Comparison of ENCODE assay signal across 22 cellular contexts in the genomic region with DNA sequence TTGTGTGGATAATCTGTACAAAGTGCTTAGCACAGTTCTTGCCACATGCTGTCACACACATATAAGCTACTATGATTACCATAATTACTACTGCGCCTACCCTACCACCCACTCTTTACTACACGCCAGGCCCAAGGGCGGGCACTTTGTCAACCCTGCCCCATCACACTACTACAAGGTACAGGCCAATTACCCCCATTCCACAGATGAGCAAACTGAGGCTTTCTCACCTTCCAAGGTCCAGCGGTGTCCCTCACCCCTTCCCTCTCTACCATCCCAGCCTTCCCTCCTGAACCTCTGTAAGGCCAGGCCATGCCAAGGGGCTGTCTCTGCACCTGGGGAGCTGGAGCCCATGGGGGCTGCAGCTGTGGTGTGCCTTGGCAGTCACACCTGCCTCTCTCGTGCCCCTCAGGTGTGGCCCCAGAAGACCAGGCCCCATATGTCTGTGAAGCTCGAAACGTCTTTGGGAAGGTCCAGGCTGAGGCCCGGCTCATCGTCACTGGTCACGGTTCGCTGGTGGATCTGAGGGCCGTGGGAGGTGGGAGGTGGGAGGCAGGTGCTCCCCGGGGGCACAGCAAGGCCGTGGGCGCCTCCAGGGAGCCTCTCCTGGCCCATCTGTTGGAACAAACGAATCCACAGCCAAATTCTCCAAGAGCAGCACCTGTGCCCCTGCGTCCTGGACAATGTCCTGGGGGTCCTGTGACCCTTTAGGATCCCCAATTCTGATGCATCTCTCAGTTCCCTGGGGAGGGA. TPM values are rescaled to one million over a fixed set of nuclear protein-coding genes. Genes with fewer than 3 reads are reported as not detected.
DNase-seq lines count a peak whose midpoint lies in the region; ATAC-seq and TF ChIP-seq lines count a peak whose summit lies in the region.
"Had no signal": no experiment of that assay in that cellular context is flagged by ENCODE, and none has a peak within 500 bp of the region (broad histone marks: within the 10 kb centered on the region; RNA-seq: fewer than 3 reads in every experiment).

No MANE protein-coding gene starts in this region.

- H3K27ac Mint-ChIP-seq in WTC11: no peak overlapping the region
- no peak overlapping the region for H3K27ac Mint-ChIP-seq in activated T-helper 1 cell treated with anti-CD3 and anti-CD28 coated beads, Interleukin-12 subunit alpha, Interleukin-12 subunit beta, Interleukin-2, Interleukin-4 antibody, amounts not matched to agents 30 ng/mL and 10 ng/mL and 1 ng/mL, durations not matched to agents 14 hours and 24 hours and 36 hours
- H3K27ac Mint-ChIP-seq: CD14-positive monocyte had no signal

- no peaks in the 10 kb centered on the region for H3K9me3 Mint-ChIP-seq in WTC11
- H3K9me3 Mint-ChIP-seq in activated T-helper 1 cell treated with anti-CD3 and anti-CD28 coated beads, Interleukin-12 subunit alpha, Interleukin-12 subunit beta, Interleukin-2, Interleukin-4 antibody, amounts not matched to agents 30 ng/mL and 10 ng/mL and 1 ng/mL, durations not matched to agents 14 hours and 24 hours and 36 hours: no peaks in the 10 kb centered on the region

- no peak overlapping the region for H3K4me3 ChIP-seq in BLaER1 treated with 17β-estradiol and CSF1 and Interleukin-3, amounts not matched to agents 10 nM and 100 nM
- no peak overlapping the region for H3K4me3 ChIP-seq in skeletal muscle tissue (ENCODE audit: low read length in 3 of 3)

- H3K27me3 ChIP-seq in BLaER1 treated with 17β-estradiol and CSF1 and Interleukin-3, amounts not matched to agents 10 nM and 100 nM: no peaks in the 10 kb centered on the region
- peaks cover 41 to 59% (median 51%) of the 10 kb centered on the region in 3 donors for H3K27me3 ChIP-seq in skeletal muscle tissue (ENCODE audit: control insufficient read depth in 3 of 3, insufficient read depth in 3 of 3, low read length in 3 of 3)

- DNase-seq in WTC11 (ENCODE audit: low spot score): no peak
- DNase-seq in left kidney (ENCODE audit: low read depth, low spot score): peak; percentile 29
- no peak for DNase-seq in midbrain (lab: John Stamatoyannopoulos, UW)
- DNase-seq in activated T-helper 1 cell treated with anti-CD3 and anti-CD28 coated beads, Interleukin-12 subunit alpha, Interleukin-12 subunit beta, Interleukin-2, Interleukin-4 antibody, amounts not matched to agents 30 ng/mL and 10 ng/mL and 1 ng/mL, durations not matched to agents 14 hours and 24 hours and 36 hours (ENCODE audit: low spot score): no peak
- no peak for DNase-seq in effector CD4-positive, alpha-beta T cell
- DNase-seq: ACHN; DMS53; GDM1; NCI-H1105; NCI-H146; NCI-H2029; NCI-H2227 treated with DMSO at 0.1 percent for 48 hours; NCI-H510A; NK-92 treated with Interleukin-12 subunit alpha and Interleukin-12 subunit beta, amount 100 ng/mL, for 24 hours; SIG-M5 had no signal

- H3K4me1 Mint-ChIP-seq in WTC11: peaks cover 16% of the 10 kb centered on the region
- H3K4me1 Mint-ChIP-seq in activated T-helper 1 cell treated with anti-CD3 and anti-CD28 coated beads, Interleukin-12 subunit alpha, Interleukin-12 subunit beta, Interleukin-2, Interleukin-4 antibody, amounts not matched to agents 30 ng/mL and 10 ng/mL and 1 ng/mL, durations not matched to agents 14 hours and 24 hours and 36 hours (ENCODE audit: low read depth): no peaks in the 10 kb centered on the region

- intact Hi-C loops in activated T-helper 1 cell treated with anti-CD3 and anti-CD28 coated beads, Interleukin-12 subunit alpha, Interleukin-12 subunit beta, Interleukin-2, Interleukin-4 antibody, amounts not matched to agents 30 ng/mL and 10 ng/mL and 1 ng/mL, durations not matched to agents 14 hours and 24 hours and 36 hours (cut with micrococcal nuclease): no loop called here

- H3K27me3 Mint-ChIP-seq in WTC11 (ENCODE audit: low read depth): no peaks in the 10 kb centered on the region
- peaks cover 21% of the 10 kb centered on the region for H3K27me3 Mint-ChIP-seq in activated T-helper 1 cell treated with anti-CD3 and anti-CD28 coated beads, Interleukin-12 subunit alpha, Interleukin-12 subunit beta, Interleukin-2, Interleukin-4 antibody, amounts not matched to agents 30 ng/mL and 10 ng/mL and 1 ng/mL, durations not matched to agents 14 hours and 24 hours and 36 hours (ENCODE audit: insufficient read depth)

- TF ChIP-seq CTCF in WTC11 (IDR thresholded peaks at IDR 0.05): no peak

- no peak overlapping the region for H3K27ac ChIP-seq in BLaER1 treated with 17β-estradiol and CSF1 and Interleukin-3, amounts not matched to agents 10 nM and 100 nM
- H3K27ac ChIP-seq in skeletal muscle tissue (ENCODE audit: low read depth, low read length): peak overlapping the region; percentile 7
- H3K27ac ChIP-seq: HL-60, KMS-11, RWPE1 had no signal

- H4K20me1 ChIP-seq in BLaER1 treated with 17β-estradiol and CSF1 and Interleukin-3, amounts not matched to agents 10 nM and 100 nM: peaks cover 0 to 6% (median 0%) of the 10 kb centered on the region in 11 experiments; a peak in 2 of 22 replicates

- H3K4me1 ChIP-seq in BLaER1 treated with 17β-estradiol and CSF1 and Interleukin-3, amounts not matched to agents 10 nM and 100 nM: peaks cover 0 to 54% (median 39%) of the 10 kb centered on the region in 10 experiments; a peak in 15 of 20 replicates
- peaks cover 6 to 15% (median 11%) of the 10 kb centered on the region in 3 donors for H3K4me1 ChIP-seq in skeletal muscle tissue (ENCODE audit: control insufficient read depth in 3 of 3, insufficient read depth in 3 of 3, low read length in 3 of 3)

- no peak overlapping the region for H3K4me3 Mint-ChIP-seq in WTC11
- H3K4me3 Mint-ChIP-seq in activated T-helper 1 cell treated with anti-CD3 and anti-CD28 coated beads, Interleukin-12 subunit alpha, Interleukin-12 subunit beta, Interleukin-2, Interleukin-4 antibody, amounts not matched to agents 30 ng/mL and 10 ng/mL and 1 ng/mL, durations not matched to agents 14 hours and 24 hours and 36 hours: no peak overlapping the region

- no peaks in the 10 kb centered on the region for H3K36me3 ChIP-seq in BLaER1 treated with 17β-estradiol and CSF1 and Interleukin-3, amounts not matched to agents 10 nM and 100 nM
- peaks cover 0 to 4% (median 2%) of the 10 kb centered on the region in 3 donors for H3K36me3 ChIP-seq in skeletal muscle tissue (ENCODE audit: control insufficient read depth in 3 of 3, insufficient read depth in 3 of 3, low read length in 3 of 3)

- no peak overlapping the region for H3K9ac ChIP-seq in BLaER1 treated with 17β-estradiol and CSF1 and Interleukin-3, amounts not matched to agents 10 nM and 100 nM
- no peak overlapping the region for H3K9ac ChIP-seq in skeletal muscle tissue (ENCODE audit: low read depth in 1 of 3, low read length in 3 of 3)
- H3K9ac ChIP-seq: KMS-11, SK-N-SH had no signal

- peak overlapping the region in 8 of 11 experiments; percentile 18 to 81 (median 64); a peak in 14 of 22 replicates for H3K4me2 ChIP-seq in BLaER1 treated with 17β-estradiol and CSF1 and Interleukin-3, amounts not matched to agents 10 nM and 100 nM
- H3K4me2 ChIP-seq: KMS-11, SK-N-SH had no signal

- ATAC-seq in WTC11: no peak

- H3K36me3 Mint-ChIP-seq in WTC11: no peaks in the 10 kb centered on the region; the same call in 1 of the 2 replicates
- H3K36me3 Mint-ChIP-seq in activated T-helper 1 cell treated with anti-CD3 and anti-CD28 coated beads, Interleukin-12 subunit alpha, Interleukin-12 subunit beta, Interleukin-2, Interleukin-4 antibody, amounts not matched to agents 30 ng/mL and 10 ng/mL and 1 ng/mL, durations not matched to agents 14 hours and 24 hours and 36 hours (ENCODE audit: low read depth): no peaks in the 10 kb centered on the region
- H3K36me3 Mint-ChIP-seq: CD14-positive monocyte had no signal

- no peaks in the 10 kb centered on the region for H3K9me3 ChIP-seq in BLaER1 treated with 17β-estradiol and CSF1 and Interleukin-3, amounts not matched to agents 10 nM and 100 nM (replicated peaks in 1 of 11)
- no peaks in the 10 kb centered on the region for H3K9me3 ChIP-seq in skeletal muscle tissue (ENCODE audit: control insufficient read depth in 3 of 3, low read length in 3 of 3)
- H3K9me3 ChIP-seq: SK-N-SH had no signal

- POLR2A ChIA-PET in WTC11 (lab: Charles Lee): no interaction called here

- CTCF ChIA-PET in WTC11 (lab: Charles Lee): interaction anchor here (1.2 to 2.3 kb wide), 2 partner anchors 19 to 77 kb away, joined by 3 to 7 read pairs; no protein-coding TSS in a partner anchor

TF ChIP-seq in WTC11, 78 proteins besides CTCF, POLR2A, EP300 and RAD21:
- TF ChIP-seq AFF4 (CRISPR knock-in tag; IDR thresholded peaks at IDR 0.05; ENCODE audit: borderline replicate concordance) (no peak), GTF2I (CRISPR knock-in tag; conservative IDR thresholded peaks at IDR 0.05) (0 out of 2 replicates have a peak, but pooled peaks have one; percentile 29)

RNA-seq across cellular contexts. Expression of gene HMCN2, which starts 54.6 kb away (rescaled TPM):
- total RNA-seq in WTC11 (2021) (5.6 to 12.4 TPM (median 10.8 TPM) in 3 replicates), skeletal muscle tissue (12.5 TPM)
- not detected in 2 replicates for total RNA-seq in activated T-helper 1 cell treated with anti-CD3 and anti-CD28 coated beads, Interleukin-12 subunit alpha, Interleukin-12 subunit beta, Interleukin-2, Interleukin-4 antibody, amounts not matched to agents 30 ng/mL and 10 ng/mL and 1 ng/mL, durations not matched to agents 14 hours and 24 hours and 36 hours
